Comparison of ENCODE assay signal across 1 cellular context in genomic region chr14:22536853-22537338, GRCh38.
TF ChIP-seq lines count a peak whose summit lies in the region.

No MANE protein-coding gene starts in this region.

TF ChIP-seq in GM23338, 12 proteins besides CTCF, POLR2A, EP300 and RAD21:
- TF ChIP-seq ZNF462 (CRISPR knock-in tag; IDR thresholded peaks at IDR 0.05) (no peak), ETS1 (IDR thresholded peaks at IDR 0.05) (no peak), CREB1 (CRISPR knock-in tag; IDR thresholded peaks at IDR 0.05; ENCODE audit: low read depth) (no peak), POLR2AphosphoS5 (IDR thresholded peaks at IDR 0.05; ENCODE audit: low read depth) (no peak), NANOG (IDR thresholded peaks at IDR 0.05; ENCODE audit: borderline replicate concordance) (no peak), STAT1 (IDR thresholded peaks at IDR 0.05; ENCODE audit: unreplicated experiment) (no peak), EZH2phosphoT487 (IDR thresholded peaks at IDR 0.05; ENCODE audit: unreplicated experiment) (no peak), ZNF114 (CRISPR knock-in tag; IDR thresholded peaks at IDR 0.05) (no peak), EZH2 (IDR thresholded peaks at IDR 0.05; ENCODE audit: low read depth, unreplicated experiment) (no peak), JUNB (IDR thresholded peaks at IDR 0.05; ENCODE audit: unreplicated experiment) (no peak), REST (IDR thresholded peaks at IDR 0.05; ENCODE audit: unreplicated experiment) (no peak), ZNF331 (CRISPR knock-in tag; IDR thresholded peaks at IDR 0.05; ENCODE audit: low read depth) (no peak)
